ENCODE assay signal across 8 cellular contexts in genomic region chr5:1942630-1943029, GRCh38. TPM values are rescaled to one million over a fixed set of nuclear protein-coding genes. Genes with fewer than 3 reads are reported as not detected.
"Had no signal": no experiment of that assay in that cellular context is flagged by ENCODE, and none has a peak within 500 bp of the region (broad histone marks: within the 10 kb centered on the region; RNA-seq: fewer than 3 reads in every experiment).

No MANE protein-coding gene starts in this region.

- ATAC-seq: GM23338 had no signal

- H3K4me3 ChIP-seq: GM23338 had no signal

- H2AFZ ChIP-seq: GM23338 had no signal

- DNase-seq: H9, HCEC 1CT, KBM-7 had no signal

- H3K4me2 ChIP-seq: GM23338 had no signal

- FAIRE-seq: H1, H54, HTR-8/SVneo had no signal

RNA-seq across cellular contexts. Expression of gene IRX4, which starts 59.9 kb away (rescaled TPM):
- total RNA-seq: HT-29 had no signal
